In the genomic region with DNA sequence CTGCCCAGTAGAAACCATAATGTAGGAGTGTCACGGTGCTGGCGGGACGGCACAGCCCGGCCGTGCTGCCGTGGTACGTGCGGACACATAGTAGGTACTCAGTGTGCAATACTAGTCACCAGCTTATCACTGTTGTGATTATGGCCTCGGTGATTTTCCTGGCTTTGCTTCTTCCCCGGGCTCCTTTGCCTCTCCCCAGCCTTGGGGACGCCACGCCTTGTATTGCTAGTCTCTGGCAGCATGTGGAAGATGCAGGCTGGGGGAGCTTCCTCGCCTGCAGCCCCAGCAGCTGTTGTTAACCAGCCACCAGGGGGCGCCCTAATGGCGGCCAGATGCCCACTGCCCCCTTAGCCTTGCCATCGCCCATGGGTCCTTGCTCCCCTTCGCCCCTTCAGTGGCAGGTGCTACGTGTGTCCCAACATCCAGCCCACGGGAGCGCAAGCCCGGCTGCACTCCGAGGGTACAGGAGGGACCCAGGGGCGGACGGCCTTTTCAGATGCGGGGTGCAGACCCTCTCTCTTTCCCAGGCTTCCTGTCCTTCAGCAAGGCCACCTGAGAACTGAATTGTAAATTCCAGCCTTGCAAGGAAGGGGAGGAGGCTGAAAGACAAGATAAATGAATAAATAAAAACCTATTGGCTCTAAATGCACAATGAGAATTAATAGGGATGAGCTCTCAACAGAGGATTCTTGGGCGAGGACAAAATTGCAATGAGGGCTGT, we compare ENCODE assay signal across 8 cellular contexts. TPM values are rescaled to one million over a fixed set of nuclear protein-coding genes. Genes with fewer than 3 reads are reported as not detected.
DNase-seq lines count a peak whose midpoint lies in the region; ATAC-seq and TF ChIP-seq lines count a peak whose summit lies in the region.

No MANE protein-coding gene starts in this region.

- peaks cover 54% of the 10 kb centered on the region for H3K27me3 ChIP-seq in foreskin keratinocyte

- no peaks in the 10 kb centered on the region for H3K4me1 ChIP-seq in foreskin keratinocyte

- CTCF ChIA-PET in RWPE1 (lab: Yijun Ruan, JAX) = interaction anchor here (0.5 to 5.3 kb wide), 39 partner anchors 10 to 1642 kb away, joined by 3 to 44 read pairs (median 4); no protein-coding TSS in a partner anchor

- H3K4me1 Mint-ChIP-seq in HFFc6 (ENCODE audit: low read depth) (peaks cover 3% of the 10 kb centered on the region; the same call in 1 of the 2 replicates), progenitor cell of endocrine pancreas (ENCODE audit: low read depth) (no peaks in the 10 kb centered on the region)

- TF ChIP-seq CTCF in C4-2B (conservative IDR thresholded peaks at IDR 0.05) (peak; percentile 98), HFFc6 (IDR thresholded peaks at IDR 0.05) (peak; percentile 98), RWPE1 (conservative IDR thresholded peaks at IDR 0.05; ENCODE audit: low read depth) (peak; percentile 98), foreskin keratinocyte (conservative IDR thresholded peaks at IDR 0.05) (peak; percentile 80), progenitor cell of endocrine pancreas (IDR thresholded peaks at IDR 0.05; ENCODE audit: unreplicated experiment) (peak; percentile 86)

- DNase-seq in HFFc6 (peak; percentile 30), RWPE1 (ENCODE audit: low spot score) (peak; percentile 68), foreskin keratinocyte (no peak), progenitor cell of endocrine pancreas (ENCODE audit: low spot score, unreplicated experiment) (peak; percentile 60)
- DNase-seq in activated T-helper 1 cell treated with anti-CD3 and anti-CD28 coated beads, Interleukin-2, amount 50 U/mL, for 16 hours (ENCODE audit: low read depth in 1 of 2, low spot score in 1 of 2) = peak; percentile 33 to 37

- POLR2A ChIA-PET in RWPE1 (lab: Yijun Ruan, JAX; ENCODE audit: low non-redundant PET) = interaction anchor here (0.6 kb wide), 1 partner anchor 183 kb away, joined by 3 read pairs; no protein-coding TSS in a partner anchor

- H3K27me3 Mint-ChIP-seq in HFFc6 (ENCODE audit: insufficient read depth) = peaks cover 49% of the 10 kb centered on the region
- H3K27me3 Mint-ChIP-seq in progenitor cell of endocrine pancreas = peaks cover 64% of the 10 kb centered on the region

- H3K27ac Mint-ChIP-seq in HFFc6 (no peak overlapping the region), progenitor cell of endocrine pancreas (no peak overlapping the region)

- peak; percentile 36 for ATAC-seq in foreskin keratinocyte
- no peak for ATAC-seq in HG03280 (IDR thresholded peaks at IDR 0.05; ENCODE audit: unreplicated experiment)
- ATAC-seq in HG02678 (IDR thresholded peaks at IDR 0.05; ENCODE audit: unreplicated experiment) = no peak

- H3K36me3 Mint-ChIP-seq in HFFc6 (ENCODE audit: low read depth) (peaks cover 5% of the 10 kb centered on the region; the same call in 1 of the 2 replicates), progenitor cell of endocrine pancreas (ENCODE audit: insufficient read depth) (no peaks in the 10 kb centered on the region)

- H3K27ac ChIP-seq in C4-2B = no peak overlapping the region
- H3K27ac ChIP-seq in RWPE1 = no peak overlapping the region
- H3K27ac ChIP-seq in foreskin keratinocyte = no peak overlapping the region

- H3K4me3 Mint-ChIP-seq in HFFc6 (no peak overlapping the region), progenitor cell of endocrine pancreas (ENCODE audit: low read depth) (no peak overlapping the region)

- no peaks in the 10 kb centered on the region for H3K9me3 Mint-ChIP-seq in HFFc6
- no peaks in the 10 kb centered on the region for H3K9me3 Mint-ChIP-seq in progenitor cell of endocrine pancreas (ENCODE audit: low read depth)

RNA-seq across cellular contexts. Expression of a gene that starts 8.0 kb away (rescaled TPM):
- total RNA-seq in HFFc6 (2021; fragmentation: NEBNext Ultra II Directional; extraction: Animal tissue kit (Norgen Biotek cat#: 25700)) = under 1 TPM; 0.41 to 0.82 (median 0.51) TPM
- under 0.01 and 0.03 TPM in 2 replicates for total RNA-seq in foreskin keratinocyte
- 0.06 and 0.16 TPM in 2 replicates for polyA plus RNA-seq in foreskin keratinocyte
- total RNA-seq in progenitor cell of endocrine pancreas = 2.4 TPM in 2 replicates

Comparison
In these comparisons a context has a peak if more than half of its experiments do, and no peak if none do; other contexts are left out.
1. DNase-seq: peak in HFFc6 (single experiment), RWPE1 (single experiment), activated T-helper 1 cell treated with anti-CD3 and anti-CD28 coated beads, Interleukin-2, amount 50 U/mL, for 16 hours (2 of 2) and progenitor cell of endocrine pancreas (single experiment); none in foreskin keratinocyte (0 of 2).
2. Peak in every context shown above with its lines, with median percentiles within 50 percentile points of each other: CTCF ChIP-seq.